29 cellular contexts compared by ENCODE assay signal in the genomic region with DNA sequence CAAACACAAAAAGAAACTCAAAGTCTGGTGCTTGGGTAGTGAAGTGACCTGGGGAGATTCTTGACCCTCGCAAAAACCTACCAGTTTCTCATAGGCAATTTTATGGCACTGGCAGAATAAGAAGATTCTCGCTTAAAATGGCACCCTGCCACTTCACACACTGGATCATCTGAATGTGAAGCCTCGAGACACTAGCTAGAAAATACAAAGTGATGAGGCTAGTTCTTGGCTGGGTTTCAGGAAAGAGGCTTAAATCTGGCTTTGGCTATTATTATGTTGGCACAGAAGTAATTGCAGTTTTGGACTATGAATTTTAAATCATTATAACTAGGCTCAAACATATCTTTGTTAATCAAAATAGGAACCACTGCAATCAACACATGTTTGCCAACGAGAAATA.
"Had no signal": no experiment of that assay in that cellular context is flagged by ENCODE, and none has a peak within 500 bp of the region (broad histone marks: within the 10 kb centered on the region; RNA-seq: fewer than 3 reads in every experiment).

No MANE protein-coding gene starts in this region.

- ATAC-seq: activated CD4-positive, alpha-beta T cell treated with anti-CD3 and anti-CD28 coated beads for 36 hours; activated CD8-positive, alpha-beta memory T cell treated with anti-CD3 and anti-CD28 coated beads, Interleukin-2, amount 10 ng/mL, durations not matched to agents 7 days and 5 days; activated CD8-positive, alpha-beta T cell treated with anti-CD3 and anti-CD28 coated beads, Interleukin-2, amount 10 ng/mL, durations not matched to agents 7 days and 5 days; activated naive CD8-positive, alpha-beta T cell treated with anti-CD3 and anti-CD28 coated beads, Interleukin-2, amount 50 U/mL, for 24 hours; body of pancreas; esophagus mucosa; foreskin keratinocyte; gastrocnemius medialis; heart left ventricle; T-helper 17 cell had no signal

- DNase-seq: activated CD4-positive, alpha-beta memory T cell treated with anti-CD3 and anti-CD28 coated beads for 36 hours; activated CD4-positive, alpha-beta T cell treated with anti-CD3 and anti-CD28 coated beads for 36 hours; activated CD4-positive, alpha-beta T cell treated with anti-CD3 and anti-CD28 coated beads, Interleukin-2, amount 10 ng/mL, durations not matched to agents 24 days and 14 days; activated CD4-positive, CD25-positive, alpha-beta regulatory T cell; activated CD4-positive, CD25-positive, alpha-beta regulatory T cell treated with anti-CD3 and anti-CD28 coated beads, Interleukin-2, amount 50 U/mL, for 72 hours; activated CD8-positive, alpha-beta memory T cell treated with anti-CD3 and anti-CD28 coated beads, Interleukin-2, amount 10 ng/mL, durations not matched to agents 7 days and 5 days; activated CD8-positive, alpha-beta memory T cell treated with anti-CD3 and anti-CD28 coated beads, Interleukin-2, amount 50 U/mL, for 4 hours; activated CD8-positive, alpha-beta T cell treated with anti-CD3 and anti-CD28 coated beads, Interleukin-2, amount 10 ng/mL, durations not matched to agents 7 days and 5 days; activated effector memory CD4-positive, alpha-beta T cell treated with anti-CD3 and anti-CD28 coated beads, Interleukin-2, amount 50 U/mL, for 16 hours; activated naive CD4-positive, alpha-beta T cell treated with anti-CD3 and anti-CD28 coated beads for 36 hours; activated naive CD8-positive, alpha-beta T cell treated with anti-CD3 and anti-CD28 coated beads for 36 hours; activated naive CD8-positive, alpha-beta T cell treated with anti-CD3 and anti-CD28 coated beads, Interleukin-2, amount 50 U/mL, for 24 hours; activated T-cell treated with anti-CD3 and anti-CD28 coated beads, Interleukin-2, amount 50 U/mL, for 1 hour; activated T-cell treated with anti-CD3 and anti-CD28 coated beads, Interleukin-2, amount 50 U/mL, for 48 hours; adrenal gland; amygdala; aorta; body of pancreas; caudate nucleus; cerebellar nuclear complex; effector memory CD4-positive, alpha-beta T cell; endodermal cell; foreskin keratinocyte; gastrocnemius medialis; glutamatergic neuron; heart left ventricle; T-helper 17 cell; T1000 had no signal
